ENCODE assay signal across 18 cellular contexts in the genomic region with DNA sequence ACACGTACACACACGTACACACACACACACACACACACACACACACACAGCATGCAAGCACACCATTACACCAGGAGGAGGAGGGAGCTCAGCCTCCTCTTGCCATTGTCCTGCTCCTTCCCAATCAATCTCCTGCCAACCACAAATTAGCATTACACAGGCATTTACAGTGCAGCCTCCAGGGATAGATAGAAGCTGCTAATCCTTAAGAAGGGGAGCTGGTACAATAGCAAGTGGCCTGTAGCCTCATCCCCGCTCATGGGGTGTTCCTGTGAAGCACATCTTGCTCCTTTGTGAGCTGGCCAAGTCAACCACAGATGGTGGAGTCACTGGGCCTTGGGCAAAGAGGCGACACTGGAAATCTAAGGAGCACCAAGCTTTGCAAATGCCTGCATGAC.
DNase-seq lines count a peak whose midpoint lies in the region; ATAC-seq and TF ChIP-seq lines count a peak whose summit lies in the region.
"Had no signal": no experiment of that assay in that cellular context is flagged by ENCODE, and none has a peak within 500 bp of the region (broad histone marks: within the 10 kb centered on the region; RNA-seq: fewer than 3 reads in every experiment).

No MANE protein-coding gene starts in this region.

- H3K9me3 ChIP-seq in PC-3 (ENCODE audit: low read length) (no peaks in the 10 kb centered on the region), gastrocnemius medialis (no peaks in the 10 kb centered on the region)
- H3K9me3 ChIP-seq: psoas muscle had no signal

- no peak overlapping the region for H3K4me3 ChIP-seq in PC-3 (ENCODE audit: low read length)
- H3K4me3 ChIP-seq in fibroblast of pulmonary artery (replicated peaks; ENCODE audit: low read depth, low read length): no peak overlapping the region
- no peak overlapping the region for H3K4me3 ChIP-seq in gastrocnemius medialis
- H3K4me3 ChIP-seq in brain microvascular endothelial cell (ENCODE audit: low read depth, low read length): no peak overlapping the region
- H3K4me3 ChIP-seq: GM12878, lung, psoas muscle had no signal

- H3K4me3 Mint-ChIP-seq in effector memory CD8-positive, alpha-beta T cell: no peak overlapping the region
- H3K4me3 Mint-ChIP-seq: activated naive CD4-positive, alpha-beta T cell treated with anti-CD3 and anti-CD28 coated beads, Interleukin-2, amount 50 U/mL, for 24 hours; stimulated activated naive CD8-positive, alpha-beta T cell treated with anti-CD3 and anti-CD28 coated beads, Interleukin-15, amount 100 ng/mL, for 72 hours; T-helper 2 cell treated with Interferon-gamma antibody and Interleukin-4, amounts not matched to agents 5 μg/mL and 100 μg/mL, for 36 hours had no signal

- H3K27ac ChIP-seq in PC-3 (ENCODE audit: low read length): no peak overlapping the region
- H3K27ac ChIP-seq in gastrocnemius medialis: peak overlapping the region in 2 of 4 donors; percentile 42
- no peak overlapping the region for H3K27ac ChIP-seq in brain microvascular endothelial cell

- CTCF ChIA-PET in PC-3 (lab: Charles Lee): no interaction called here

- POLR2A ChIA-PET in PC-3 (lab: Charles Lee; ENCODE audit: unreplicated experiment): no interaction called here

- H3K36me3 ChIP-seq in PC-3 (ENCODE audit: low read depth, low read length): no peaks in the 10 kb centered on the region
- no peaks in the 10 kb centered on the region for H3K36me3 ChIP-seq in gastrocnemius medialis
- no peaks in the 10 kb centered on the region for H3K36me3 ChIP-seq in brain microvascular endothelial cell (replicated peaks)

- H3K27ac Mint-ChIP-seq in effector memory CD8-positive, alpha-beta T cell: no peak overlapping the region
- H3K27ac Mint-ChIP-seq: activated naive CD4-positive, alpha-beta T cell treated with anti-CD3 and anti-CD28 coated beads, Interleukin-2, amount 50 U/mL, for 24 hours; stimulated activated naive CD8-positive, alpha-beta T cell treated with anti-CD3 and anti-CD28 coated beads, Interleukin-15, amount 100 ng/mL, for 72 hours; T-helper 2 cell treated with Interferon-gamma antibody and Interleukin-4, amounts not matched to agents 5 μg/mL and 100 μg/mL, for 36 hours had no signal

- no peak for TF ChIP-seq CTCF in PC-3 (conservative IDR thresholded peaks at IDR 0.05; ENCODE audit: low read depth, low read length)
- TF ChIP-seq CTCF in fibroblast of pulmonary artery (IDR thresholded peaks at IDR 0.05; ENCODE audit: low read length, missing control alignments): no peak
- TF ChIP-seq CTCF in gastrocnemius medialis (IDR thresholded peaks at IDR 0.05 in 4 of 5, conservative IDR thresholded peaks at IDR 0.05 in 1 of 5): no peak
- TF ChIP-seq CTCF in brain microvascular endothelial cell (IDR thresholded peaks at IDR 0.05; ENCODE audit: low read depth, low read length, missing control alignments): no peak

- peak; percentile 56 for DNase-seq in H4 (ENCODE audit: low spot score)
- peak; percentile 39 for DNase-seq in PC-3
- DNase-seq in fibroblast of pulmonary artery (ENCODE audit: low read depth): peak; percentile 65
- no peak for DNase-seq in gastrocnemius medialis
- DNase-seq in effector memory CD8-positive, alpha-beta T cell: no peak
- DNase-seq in brain microvascular endothelial cell: no peak
- no peak for DNase-seq in SK-N-DZ (ENCODE audit: low spot score)
- DNase-seq: activated CD8-positive, alpha-beta memory T cell treated with anti-CD3 and anti-CD28 coated beads for 24 hours; dermis blood vessel endothelial cell; HCEC 1CT; NCI-H1694; psoas muscle; stimulated activated CD4-positive, alpha-beta T cell treated with anti-CD3 and anti-CD28 coated beads, Interleukin-4, amount 100 ng/mL, for 24 hours; stimulated activated naive CD8-positive, alpha-beta T cell treated with anti-CD3 and anti-CD28 coated beads, Interleukin-15, amount 100 ng/mL, for 72 hours had no signal

- ATAC-seq in PC-3: no peak
- ATAC-seq in gastrocnemius medialis: peak; percentile 19 to 48
- no peak for ATAC-seq in effector memory CD8-positive, alpha-beta T cell (replicated peaks)
- ATAC-seq: GM12878; stimulated activated naive CD8-positive, alpha-beta T cell treated with anti-CD3 and anti-CD28 coated beads, Interleukin-15, amount 100 ng/mL, for 72 hours had no signal

- peaks cover 4 to 12% of the 10 kb centered on the region in 2 donors for H3K4me1 Mint-ChIP-seq in effector memory CD8-positive, alpha-beta T cell (ENCODE audit: low read depth in 2 of 2)
- H3K4me1 Mint-ChIP-seq: activated naive CD4-positive, alpha-beta T cell treated with anti-CD3 and anti-CD28 coated beads, Interleukin-2, amount 50 U/mL, for 24 hours; stimulated activated naive CD8-positive, alpha-beta T cell treated with anti-CD3 and anti-CD28 coated beads, Interleukin-15, amount 100 ng/mL, for 72 hours had no signal

- 0 out of 2 replicates have a peak, but pooled peaks cover 5% of the 10 kb centered on the region for H3K9me2 ChIP-seq in PC-3 (replicated peaks; ENCODE audit: low read length)

- no peaks in the 10 kb centered on the region for H4K20me1 ChIP-seq in PC-3 (ENCODE audit: low read length)

- H3K4me2 ChIP-seq in PC-3 (ENCODE audit: low read length): peak overlapping the region; percentile 63

- in situ Hi-C loops in gastrocnemius medialis (cut with MboI; ENCODE audit: low sequenced_read_pairs in 4 of 4): no loop called here
- in situ Hi-C loops in brain microvascular endothelial cell (cut with HindIII; ENCODE audit: low pct_ligation_motif_present, low sequenced_read_pairs): no loop called here

- H3K36me3 Mint-ChIP-seq in effector memory CD8-positive, alpha-beta T cell (ENCODE audit: insufficient read depth): no peaks in the 10 kb centered on the region
- H3K36me3 Mint-ChIP-seq: activated naive CD4-positive, alpha-beta T cell treated with anti-CD3 and anti-CD28 coated beads, Interleukin-2, amount 50 U/mL, for 24 hours had no signal

- H3K9me3 Mint-ChIP-seq in effector memory CD8-positive, alpha-beta T cell: no peaks in the 10 kb centered on the region
- H3K9me3 Mint-ChIP-seq: activated naive CD4-positive, alpha-beta T cell treated with anti-CD3 and anti-CD28 coated beads, Interleukin-2, amount 50 U/mL, for 24 hours; stimulated activated naive CD8-positive, alpha-beta T cell treated with anti-CD3 and anti-CD28 coated beads, Interleukin-15, amount 100 ng/mL, for 72 hours; T-helper 2 cell treated with Interferon-gamma antibody and Interleukin-4, amounts not matched to agents 5 μg/mL and 100 μg/mL, for 36 hours had no signal

- H3K27me3 Mint-ChIP-seq in effector memory CD8-positive, alpha-beta T cell: peaks cover 0 to 16% of the 10 kb centered on the region in 2 donors

- H2AFZ ChIP-seq in PC-3 (ENCODE audit: low read length): no peak overlapping the region

- no peaks in the 10 kb centered on the region for H3K79me2 ChIP-seq in PC-3 (ENCODE audit: low read length)

- H3F3A ChIP-seq in PC-3 (ENCODE audit: low read length, unreplicated experiment): no peaks in the 10 kb centered on the region

- H3K4me1 ChIP-seq in PC-3 (ENCODE audit: insufficient read depth, low read length) (peaks cover 38% of the 10 kb centered on the region), gastrocnemius medialis (peaks cover 23 to 24% of the 10 kb centered on the region in 2 donors)

- H3K9ac ChIP-seq in PC-3 (ENCODE audit: low read length): no peak overlapping the region

- no peak for TF ChIP-seq POLR2A in gastrocnemius medialis (IDR thresholded peaks at IDR 0.05)

- H3K27me3 ChIP-seq in PC-3 (ENCODE audit: low read length) (no peaks in the 10 kb centered on the region), gastrocnemius medialis (no peaks in the 10 kb centered on the region), brain microvascular endothelial cell (replicated peaks) (no peaks in the 10 kb centered on the region)

- intact Hi-C loops in PC-3 (cut with micrococcal nuclease): no loop called here
- intact Hi-C loops in gastrocnemius medialis (cut with DNase I; ENCODE audit: low total_unique reads): no loop called here

- no TSS peak for BruUV-seq in PC-3 (replicated peaks; lab: Mats Ljungman, UMichigan)

Comparison
In these comparisons a context has a peak if more than half of its experiments do, and no peak if none do; other contexts are left out.
1. DNase-seq: peak in H4 (single experiment), PC-3 (single experiment) and fibroblast of pulmonary artery (single experiment); none in gastrocnemius medialis (0 of 2), effector memory CD8-positive, alpha-beta T cell (0 of 3), brain microvascular endothelial cell (single experiment) and SK-N-DZ (single experiment).
2. ATAC-seq: peak in gastrocnemius medialis (2 of 2); none in PC-3 (single experiment) and effector memory CD8-positive, alpha-beta T cell (single experiment).